8 cellular contexts compared by ENCODE assay signal in genomic region chr3:185537369-185537970, GRCh38. TPM values are rescaled to one million over a fixed set of nuclear protein-coding genes. Genes with fewer than 3 reads are reported as not detected.
DNase-seq lines count a peak whose midpoint lies in the region; ATAC-seq and TF ChIP-seq lines count a peak whose summit lies in the region.
"Had no signal": no experiment of that assay in that cellular context is flagged by ENCODE, and none has a peak within 500 bp of the region (broad histone marks: within the 10 kb centered on the region; RNA-seq: fewer than 3 reads in every experiment).

No MANE protein-coding gene starts in this region.

- DNase-seq in GM10248 (ENCODE audit: extremely low spot score) (peak; percentile 84), T1000 (lab: John Stamatoyannopoulos, UW) (peak; percentile 72), fibroblast of pulmonary artery (ENCODE audit: low read depth) (peak; percentile 94), sciatic nerve (ENCODE audit: low spot score) (no peak), NCI-H1048 (lab: John Stamatoyannopoulos, UW) (no peak)

- no peak overlapping the region for H3K4me3 ChIP-seq in fibroblast of pulmonary artery (replicated peaks; ENCODE audit: low read depth, low read length)
- H3K4me3 ChIP-seq: cardiac muscle cell had no signal

- POLR2A ChIA-PET in GM10248 (lab: Yijun Ruan, JAX) = no interaction called here

- intact Hi-C loops in sciatic nerve (cut with DNase I) = no loop called here

- CTCF ChIA-PET in GM10248 (lab: Yijun Ruan, JAX) = interaction anchor here (1.1 to 1.4 kb wide), 3 partner anchors 9 to 229 kb away, joined by 3 to 4 read pairs (median 4); no protein-coding TSS in a partner anchor

- TF ChIP-seq CTCF in GM10248 (IDR thresholded peaks at IDR 0.05; ENCODE audit: control extremely low read depth, extremely low read depth, low read depth, missing control alignments) (no peak), fibroblast of pulmonary artery (IDR thresholded peaks at IDR 0.05; ENCODE audit: low read length, missing control alignments) (no peak)

- ATAC-seq in GM21447 (IDR thresholded peaks at IDR 0.05; ENCODE audit: unreplicated experiment) (peak; percentile 99), HG03575 (IDR thresholded peaks at IDR 0.05; ENCODE audit: extremely low read depth, insufficient number of reproducible peaks, low FRiP score, unreplicated experiment) (peak; percentile 94), sciatic nerve (peak; percentile 92)

RNA-seq across cellular contexts. Expression of gene LIPH, which starts 14.9 kb away (rescaled TPM):
- 0.27 TPM for total RNA-seq in sciatic nerve

RNA-seq across cellular contexts. Expression of gene TMEM41A, which starts 38.6 kb away (rescaled TPM):
- total RNA-seq in sciatic nerve = 15.1 TPM

RNA-seq across cellular contexts. Expression of gene SENP2, which starts 48.6 kb away (rescaled TPM):
- 56.4 TPM for total RNA-seq in sciatic nerve

Comparison
In these comparisons a context has a peak if more than half of its experiments do, and no peak if none do; other contexts are left out.
1. DNase-seq: peak in GM10248 (single experiment), T1000 (single experiment) and fibroblast of pulmonary artery (single experiment); none in sciatic nerve (single experiment) and NCI-H1048 (single experiment).
2. Peak in every context shown above with its lines, with median percentiles within 50 percentile points of each other: ATAC-seq.